In genomic region chr19:43784251-43784980, GRCh38 we compare ENCODE assay signal across 1 cellular context.
TF ChIP-seq lines count a peak whose summit lies in the region.

No MANE protein-coding gene starts in this region.

TF ChIP-seq in SK-N-SH, 30 proteins besides CTCF, POLR2A, EP300 and RAD21 (continued from another document):
- no peak for TF ChIP-seq USF1 (IDR thresholded peaks at IDR 0.05; ENCODE audit: borderline replicate concordance, low read depth)
- no peak; the same call in 1 of the 2 replicates for TF ChIP-seq RXRA (IDR thresholded peaks at IDR 0.05; ENCODE audit: borderline replicate concordance, low read depth)
- TF ChIP-seq REST (IDR thresholded peaks at IDR 0.05; ENCODE audit: low read depth, low read length), result no peak
- TF ChIP-seq FOXM1 (IDR thresholded peaks at IDR 0.05; ENCODE audit: low read depth), result no peak
- no peak for TF ChIP-seq TAF1 (IDR thresholded peaks at IDR 0.05; ENCODE audit: borderline replicate concordance, low read depth, low read length)
- no peak for TF ChIP-seq RFX5 (IDR thresholded peaks at IDR 0.05; ENCODE audit: low read length)
- no peak for TF ChIP-seq ZBTB33 (IDR thresholded peaks at IDR 0.05; ENCODE audit: borderline replicate concordance, low read depth)
- TF ChIP-seq SIN3A (IDR thresholded peaks at IDR 0.05; ENCODE audit: borderline replicate concordance, low read depth, low read length), result no peak
TF ChIP-seq in SK-N-SH: peak in this region for 7.
